Comparison of ENCODE assay signal across 8 cellular contexts in genomic region chr1:85062425-85063026, GRCh38. TPM values are rescaled to one million over a fixed set of nuclear protein-coding genes. Genes with fewer than 3 reads are reported as not detected.
A peak's percentile ranks its signal among the peaks of the same experiment; 100 is the strongest.
DNase-seq lines count a peak whose midpoint lies in the region; ATAC-seq, FAIRE-seq and TF ChIP-seq lines count a peak whose summit lies in the region.

No MANE protein-coding gene starts in this region.

- in situ Hi-C loops in mammary epithelial cell (cut with MboI; ENCODE audit: low sequenced_read_pairs in 2 of 2), result no loop called here

- POLR2A ChIA-PET in BJ (lab: Charles Lee), result no interaction called here

- CTCF ChIA-PET in BJ (lab: Yijun Ruan, JAX) (interaction anchor here (0.8 to 1.7 kb wide), 6 partner anchors 19 to 192 kb away, joined by 3 to 10 read pairs (median 3); no protein-coding TSS in a partner anchor), mammary epithelial cell (lab: Charles Lee; ENCODE audit: low non-redundant PET) (no interaction called here)

- intact Hi-C loops in mammary epithelial cell (cut with micrococcal nuclease), result no loop called here

- H3K4me3 ChIP-seq in BJ (ENCODE audit: low read depth, low read length), result peak overlapping the region; percentile 40
- H3K4me3 ChIP-seq in mammary epithelial cell (replicated peaks in 1 of 3; ENCODE audit: insufficient read depth in 1 of 3, low read depth in 2 of 3, low read length in 3 of 3), result peak overlapping the region; percentile 52 to 79 (median 69)
- H3K4me3 ChIP-seq in mucosa of stomach (ENCODE audit: low read length), result peak overlapping the region; percentile 34

- DNase-seq in BJ (ENCODE audit: low read depth) (no peak), mammary epithelial cell (no peak), HUDEP-2 (lab: John Stamatoyannopoulos, UW; ENCODE audit: unreplicated experiment in 76 of 76) (no peak), RCC 7860 (ENCODE audit: low spot score) (no peak), NOMO-1 (lab: John Stamatoyannopoulos, UW; ENCODE audit: unreplicated experiment in 2 of 2) (no peak)

- peak overlapping the region; percentile 97 for H2AFZ ChIP-seq in mammary epithelial cell (ENCODE audit: low read depth, low read length)

- no peaks in the 10 kb centered on the region for H3K27me3 ChIP-seq in BJ (ENCODE audit: control insufficient read depth, insufficient read depth, low read length)
- no peaks in the 10 kb centered on the region for H3K27me3 ChIP-seq in mammary epithelial cell (ENCODE audit: insufficient read depth, low read length)
- H3K27me3 ChIP-seq in mucosa of stomach (ENCODE audit: control insufficient read depth, insufficient read depth, low read length), result no peaks in the 10 kb centered on the region

- H3K4me1 ChIP-seq in mammary epithelial cell (ENCODE audit: insufficient read depth, low read length) (peaks cover 3% of the 10 kb centered on the region), mucosa of stomach (ENCODE audit: control insufficient read depth, insufficient read depth, low read length) (no peaks in the 10 kb centered on the region)

- TSS peak; percentile 85 for BruUV-seq in mammary epithelial cell (replicated peaks; lab: Mats Ljungman, UMichigan)

- dilution Hi-C loops in mammary epithelial cell (cut with HindIII; ENCODE audit: low sequenced_read_pairs), result no loop called here

- H3K27ac ChIP-seq in mammary epithelial cell (ENCODE audit: insufficient read depth, low read depth, low read length), result peak overlapping the region; percentile 97

- H3K9ac ChIP-seq in mammary epithelial cell (ENCODE audit: insufficient read depth, low read length) (peak overlapping the region; percentile 97), mucosa of stomach (ENCODE audit: low read length) (peak overlapping the region; percentile 70)

- H3K79me2 ChIP-seq in mammary epithelial cell (ENCODE audit: insufficient read depth, low read length), result no peaks in the 10 kb centered on the region

- no peak for FAIRE-seq in RCC 7860 (lab: Jason Lieb, UNC)

- no peaks in the 10 kb centered on the region for H4K20me1 ChIP-seq in mammary epithelial cell (ENCODE audit: insufficient read depth, low read length)

- TF ChIP-seq CTCF in BJ (IDR thresholded peaks at IDR 0.05; ENCODE audit: insufficient read depth, low read depth, low read length) (no peak), mammary epithelial cell (conservative IDR thresholded peaks at IDR 0.05 in 1 of 2, IDR thresholded peaks at IDR 0.05 in 1 of 2; ENCODE audit: extremely low read depth in 1 of 2, insufficient read depth in 1 of 2, low read depth in 1 of 2, low read length in 2 of 2) (no peak)

- ATAC-seq in HG03159 (IDR thresholded peaks at IDR 0.05; ENCODE audit: unreplicated experiment) (peak; percentile 9), HG03139 (IDR thresholded peaks at IDR 0.05; ENCODE audit: unreplicated experiment) (no peak)

- 18% methylated on average over 7 of the region's 7 CpGs for WGBS in mammary epithelial cell (ENCODE audit: low coverage, missing lambda C conversion rate)

- no peaks in the 10 kb centered on the region for H3K36me3 ChIP-seq in BJ (ENCODE audit: control insufficient read depth, insufficient read depth, low read length)
- no peaks in the 10 kb centered on the region for H3K36me3 ChIP-seq in mammary epithelial cell (ENCODE audit: insufficient read depth, low read length)
- no peaks in the 10 kb centered on the region for H3K36me3 ChIP-seq in mucosa of stomach (ENCODE audit: control insufficient read depth, insufficient read depth, low read length)

- H3K4me2 ChIP-seq in mammary epithelial cell (ENCODE audit: insufficient read depth, low read depth, low read length), result peak overlapping the region; percentile 85

- H3K9me3 ChIP-seq in mammary epithelial cell (replicated peaks; ENCODE audit: insufficient read depth, low read length) (no peaks in the 10 kb centered on the region), mucosa of stomach (ENCODE audit: control insufficient read depth, low read length) (no peaks in the 10 kb centered on the region)

RNA-seq across cellular contexts. Expression of gene MCOLN3, which starts 14.2 kb away (rescaled TPM):
- polyA plus RNA-seq in BJ (2011; rRNA removed) (0.20 and 0.27 TPM in 2 replicates), mammary epithelial cell (9.4 TPM)
- 0.05 TPM in 1 of 2 replicates, not detected in the other for polyA minus RNA-seq in BJ (2011; rRNA and poly(A)+ RNA removed)
- 10 to 100 TPM; 17.0 to 21.2 TPM for total RNA-seq in mammary epithelial cell
- polyA minus RNA-seq in mammary epithelial cell, result 10.6 TPM
